ENCODE assay signal across 15 cellular contexts in genomic region chr3:49799761-49800160, GRCh38. TPM values are rescaled to one million over a fixed set of nuclear protein-coding genes. Genes with fewer than 3 reads are reported as not detected.
A peak's percentile ranks its signal among the peaks of the same experiment; 100 is the strongest.
DNase-seq lines count a peak whose midpoint lies in the region; ATAC-seq, FAIRE-seq and TF ChIP-seq lines count a peak whose summit lies in the region.
"Had no signal": no experiment of that assay in that cellular context is flagged by ENCODE, and none has a peak within 500 bp of the region (broad histone marks: within the 10 kb centered on the region; RNA-seq: fewer than 3 reads in every experiment).

A gene with protein sequence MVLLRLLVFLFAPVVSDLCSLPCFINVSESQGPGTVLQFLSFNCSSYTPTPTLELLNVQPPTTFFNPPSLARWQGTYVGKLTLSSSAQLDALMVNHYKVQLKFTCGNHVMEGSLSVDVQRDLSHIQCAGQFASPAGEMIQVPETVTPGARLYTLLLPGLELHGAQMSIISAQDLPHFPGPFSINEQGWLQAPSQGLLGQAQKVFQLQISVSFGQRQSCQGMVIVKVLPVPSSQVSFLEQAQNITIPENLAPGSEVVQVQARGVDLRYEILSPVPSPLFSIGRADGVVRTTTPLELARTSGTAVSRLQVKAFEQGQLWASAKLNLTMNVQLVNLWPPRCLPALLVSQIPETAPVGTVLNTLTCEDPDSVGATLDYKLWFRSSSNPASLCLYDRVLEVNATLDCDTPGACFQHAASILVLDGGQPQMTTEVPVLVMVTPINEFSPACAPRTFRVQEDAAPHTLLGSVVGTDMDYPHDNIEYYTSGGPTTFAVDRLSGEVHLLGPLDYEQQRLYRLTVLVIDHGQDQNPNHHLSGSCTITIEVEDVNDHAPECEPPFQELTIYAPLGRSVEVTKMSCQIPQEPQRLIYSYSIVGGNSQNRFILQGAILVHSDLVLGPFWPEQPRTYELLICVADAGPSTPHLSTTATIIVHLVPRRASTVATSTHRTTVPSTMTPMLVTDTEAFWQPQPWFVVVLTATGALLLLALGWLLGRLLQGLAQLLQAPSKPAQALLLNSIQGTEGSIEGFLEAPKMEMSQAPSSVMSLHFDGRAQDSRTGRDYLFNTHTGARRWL (minus strand): TSS chr3:49799873. CDS start chr3:49799812, 61 bp downstream.

- TF ChIP-seq RAD21 in IMR-90 (IDR thresholded peaks at IDR 0.05; ENCODE audit: low read length) = no peak

- peak within 1 kb of the TSS; percentile 64 for H2AFZ ChIP-seq in IMR-90 (replicated peaks; ENCODE audit: low read length, poor library complexity)

- H3K14ac ChIP-seq in IMR-90 (replicated peaks; ENCODE audit: low read depth, low read length) = no peak within 1 kb of the TSS

- peak within 1 kb of the TSS; percentile 1; the same call in 1 of the 2 replicates for H3K4ac ChIP-seq in IMR-90 (ENCODE audit: low read depth, low read length)

- no peak within 1 kb of the TSS for H2BK20ac ChIP-seq in IMR-90 (ENCODE audit: low read depth, low read length)

- H3K18ac ChIP-seq in IMR-90 (ENCODE audit: low read depth, low read length) = no peak within 1 kb of the TSS

- 83% methylated on average over 1 of the region's 4 CpGs; no CpG with 5 or more reads in 1 of the 2 experiments for WGBS in IMR-90 (ENCODE audit: extremely low coverage in 2 of 2, insufficient read length in 1 of 2), 2 experiments

- H3K4me1 ChIP-seq in IMR-90 (ENCODE audit: control insufficient read depth, insufficient read depth, low read length) = peaks cover 11% of the 10 kb centered on the region
- peaks cover 14% of the 10 kb centered on the region for H3K4me1 ChIP-seq in lower lobe of right lung
- H3K4me1 ChIP-seq in effector memory CD4-positive, alpha-beta T cell (ENCODE audit: control insufficient read depth, insufficient read depth, low read length, poor library complexity, severe bottlenecking) = peaks cover 6% of the 10 kb centered on the region

- H2BK5ac ChIP-seq in IMR-90 (ENCODE audit: low read depth, low read length, poor library complexity, severe bottlenecking) = no peak within 1 kb of the TSS

- POLR2A ChIA-PET in IMR-90 (lab: Charles Lee; ENCODE audit: unreplicated experiment) = no interaction called here

- H3K23ac ChIP-seq in IMR-90 (ENCODE audit: low read depth, low read length) = no peak within 1 kb of the TSS

- no peak within 1 kb of the TSS for H4K91ac ChIP-seq in IMR-90 (ENCODE audit: insufficient read depth, low read depth, low read length)

- no TSS peak for BruUV-seq in IMR-90 (replicated peaks; lab: Mats Ljungman, UMichigan)

- H3K79me1 ChIP-seq in IMR-90 (ENCODE audit: low read depth in 1 of 2, low read length in 2 of 2) = peaks cover 0 to 7% of the 10 kb centered on the region in 2 experiments; a peak in 1 of 4 replicates

- peak within 1 kb of the TSS; percentile 63 for H2AK9ac ChIP-seq in IMR-90 (replicated peaks; ENCODE audit: low read depth, low read length, poor library complexity)

- H3K36me3 ChIP-seq in IMR-90 (ENCODE audit: control insufficient read depth, insufficient read depth, low read length) (no peaks in the 10 kb centered on the region; the same call in 1 of the 2 replicates), brain microvascular endothelial cell (replicated peaks) (no peaks in the 10 kb centered on the region), lower lobe of right lung (no peaks in the 10 kb centered on the region)
- H3K36me3 ChIP-seq in effector memory CD4-positive, alpha-beta T cell (ENCODE audit: control insufficient read depth, insufficient read depth, low read length) = no peaks in the 10 kb centered on the region

- DNase-seq in AG20443 (ENCODE audit: low spot score) (peak; percentile 95), IMR-90 (peak; percentile 72), brain microvascular endothelial cell (peak; percentile 73), myocyte (ENCODE audit: low read depth) (peak; percentile 61), lower lobe of right lung (no peak), DMS79 (lab: John Stamatoyannopoulos, UW) (no peak), GM19239 (ENCODE audit: insufficient read length, low spot score) (no peak)
- no peak for DNase-seq in effector memory CD4-positive, alpha-beta T cell
- DNase-seq: activated CD8-positive, alpha-beta memory T cell treated with anti-CD3 and anti-CD28 coated beads, Interleukin-2, amount 50 U/mL, for 4 hours; cerebellar nuclear complex; Karpas-422; naive B cell; NCI-H69 had no signal

- CTCF ChIA-PET in IMR-90 (lab: Yijun Ruan, JAX) = interaction anchor here (1.3 kb wide), 1 partner anchor 30 kb away, joined by 3 read pairs; no protein-coding TSS in a partner anchor

- H3K9me1 ChIP-seq in IMR-90 (ENCODE audit: insufficient read depth, low read length) = peaks cover 4% of the 10 kb centered on the region; the same call in 1 of the 2 replicates

- no peak within 1 kb of the TSS; a peak in 1 of 4 replicates for H4K8ac ChIP-seq in IMR-90 (ENCODE audit: low read depth in 2 of 2, low read length in 2 of 2)

- H3K4me3 ChIP-seq in IMR-90 (ENCODE audit: insufficient read depth, low read depth, low read length) (no peak within 1 kb of the TSS), brain microvascular endothelial cell (ENCODE audit: low read depth, low read length) (no peak within 1 kb of the TSS), lower lobe of right lung (no peak within 1 kb of the TSS)
- no peak within 1 kb of the TSS for H3K4me3 ChIP-seq in effector memory CD4-positive, alpha-beta T cell (ENCODE audit: insufficient read depth, low read depth, low read length, poor library complexity, severe bottlenecking)

- FAIRE-seq in GM19239 (lab: Jason Lieb, UNC) = no peak
- FAIRE-seq: GM18507 had no signal

- H3K27me3 ChIP-seq in IMR-90 (ENCODE audit: control insufficient read depth, insufficient read depth, low read length) (peaks cover 5% of the 10 kb centered on the region; the same call in 1 of the 2 replicates), brain microvascular endothelial cell (replicated peaks) (no peaks in the 10 kb centered on the region), lower lobe of right lung (ENCODE audit: low read depth) (no peaks in the 10 kb centered on the region)
- H3K27me3 ChIP-seq in effector memory CD4-positive, alpha-beta T cell (replicated peaks; ENCODE audit: control insufficient read depth, insufficient read depth, low read length, poor library complexity, severe bottlenecking) = no peaks in the 10 kb centered on the region

- no peak within 1 kb of the TSS for H2BK120ac ChIP-seq in IMR-90 (ENCODE audit: low read depth, low read length)

- no peak within 1 kb of the TSS for H3K4me2 ChIP-seq in IMR-90 (ENCODE audit: low read depth, low read length)

- no peak within 1 kb of the TSS for H3K56ac ChIP-seq in IMR-90 (ENCODE audit: extremely low read depth, insufficient read depth, low read length)

- dilution Hi-C loops in IMR-90 (cut with HindIII; ENCODE audit: low sequenced_read_pairs, unreplicated experiment) = no loop called here

- intact Hi-C loops in IMR-90 (cut with micrococcal nuclease) = loop anchor here (5.0 kb wide), 1 partner anchor 293 kb away; no protein-coding TSS in a partner anchor
- intact Hi-C loops in lower lobe of right lung (cut with DNase I) = no loop called here

- H3K9me3 ChIP-seq in IMR-90 (ENCODE audit: control insufficient read depth, insufficient read depth, low read length) (no peaks in the 10 kb centered on the region), lower lobe of right lung (no peaks in the 10 kb centered on the region)
- no peaks in the 10 kb centered on the region for H3K9me3 ChIP-seq in effector memory CD4-positive, alpha-beta T cell (ENCODE audit: control insufficient read depth, low read length)

- in situ Hi-C loops in IMR-90 (cut with MboI; ENCODE audit: low sequenced_read_pairs) = no loop called here
- in situ Hi-C loops in brain microvascular endothelial cell (cut with HindIII; ENCODE audit: low pct_ligation_motif_present, low sequenced_read_pairs) = no loop called here

- ATAC-seq in IMR-90 (ENCODE audit: low read depth) (peak; percentile 16; the same call in 1 of the 2 replicates), lower lobe of right lung (no peak)

- no peak within 1 kb of the TSS for H2BK15ac ChIP-seq in IMR-90 (ENCODE audit: low read depth, low read length)

- TF ChIP-seq POLR2A in IMR-90 (IDR thresholded peaks at IDR 0.05; ENCODE audit: low read depth, low read length) = no peak

- no peak within 1 kb of the TSS for H3K9ac ChIP-seq in IMR-90 (ENCODE audit: low read depth, low read length)

- TF ChIP-seq CTCF in IMR-90 (conservative IDR thresholded peaks at IDR 0.05; ENCODE audit: low read depth, low read length) (no peak), brain microvascular endothelial cell (IDR thresholded peaks at IDR 0.05; ENCODE audit: low read depth, low read length, missing control alignments) (no peak), lower lobe of right lung (IDR thresholded peaks at IDR 0.05) (no peak)

- no peaks in the 10 kb centered on the region for H4K20me1 ChIP-seq in IMR-90 (ENCODE audit: insufficient read depth, low read length)

- no peak within 1 kb of the TSS for H4K5ac ChIP-seq in IMR-90 (ENCODE audit: low read depth, low read length)

- no peak within 1 kb of the TSS for H3K27ac ChIP-seq in IMR-90 (ENCODE audit: insufficient read depth, low read length)
- no peak within 1 kb of the TSS for H3K27ac ChIP-seq in brain microvascular endothelial cell
- H3K27ac ChIP-seq in lower lobe of right lung = no peak within 1 kb of the TSS
- H3K27ac ChIP-seq in effector memory CD4-positive, alpha-beta T cell (ENCODE audit: insufficient read depth, low read length, poor library complexity, severe bottlenecking) = no peak within 1 kb of the TSS

- H2AK5ac ChIP-seq in IMR-90 (ENCODE audit: low read depth, low read length) = 0 out of 2 replicates have a peak within 1 kb of the TSS, but pooled peaks have one; percentile 18

TF ChIP-seq in IMR-90, 13 proteins besides CTCF, POLR2A, EP300 and RAD21:
- TF ChIP-seq CEBPB (IDR thresholded peaks at IDR 0.05; ENCODE audit: low read depth, low read length) (peak; percentile 65; the same call in 1 of the 2 replicates), ELK1 (IDR thresholded peaks at IDR 0.05; ENCODE audit: borderline replicate concordance, low read depth, low read length) (no peak), FOS (IDR thresholded peaks at IDR 0.05; ENCODE audit: low read depth, low read length) (peak; percentile 35; the same call in 1 of the 2 replicates)

RNA-seq across cellular contexts. Expression of the gene that starts here (rescaled TPM):
- total RNA-seq in IMR-90 (2012; rRNA removed) (not detected in 2 replicates), myocyte (0.19 TPM in 1 of 2 replicates, not detected in the other), lower lobe of right lung (9.6 TPM)
- polyA plus RNA-seq in IMR-90 (2012; rRNA removed) = 0.07 TPM in 1 of 2 replicates, not detected in the other
- 0.03 TPM in 1 of 2 replicates, not detected in the other for polyA plus RNA-seq in IMR-90 (2012; cell fraction: cytosol; rRNA removed)
- polyA plus RNA-seq in IMR-90 (2012; cell fraction: nucleus; rRNA removed; ENCODE audit: low replicate concordance) = 0.76 and 2.0 TPM in 2 replicates
- polyA plus RNA-seq in myocyte (2012) = 0.09 TPM
- total RNA-seq: subcutaneous adipose tissue had no signal

Comparison
In these comparisons a context has a peak if more than half of its experiments do, and no peak if none do; other contexts are left out.
1. Peak in DNase-seq in myocyte; RNA of the gene not detected or under 1 TPM.
2. DNase-seq: peak in AG20443 (single experiment), IMR-90 (single experiment) and brain microvascular endothelial cell (single experiment); none in lower lobe of right lung (single experiment), DMS79 (single experiment), effector memory CD4-positive, alpha-beta T cell (0 of 3) and GM19239 (single experiment).